In genomic region chr1:227916655-227917054, GRCh38 we compare ENCODE assay signal across 18 cellular contexts. TPM values are rescaled to one million over a fixed set of nuclear protein-coding genes. Genes with fewer than 3 reads are reported as not detected.
A peak's percentile ranks its signal among the peaks of the same experiment; 100 is the strongest.
DNase-seq lines count a peak whose midpoint lies in the region; ATAC-seq and TF ChIP-seq lines count a peak whose summit lies in the region.
"Had no signal": no experiment of that assay in that cellular context is flagged by ENCODE, and none has a peak within 500 bp of the region (broad histone marks: within the 10 kb centered on the region; RNA-seq: fewer than 3 reads in every experiment).

No MANE protein-coding gene starts in this region.

- H3K4me1 Mint-ChIP-seq in chondrocyte (ENCODE audit: low read depth): peaks cover 6% of the 10 kb centered on the region
- H3K4me1 Mint-ChIP-seq in neural crest cell: peaks cover 48% of the 10 kb centered on the region
- H3K4me1 Mint-ChIP-seq in nephron progenitor cell: peaks cover 71% of the 10 kb centered on the region

- TF ChIP-seq CTCF in RWPE1 (conservative IDR thresholded peaks at IDR 0.05; ENCODE audit: low read depth) (no peak), chondrocyte (IDR thresholded peaks at IDR 0.05) (no peak), neural crest cell (conservative IDR thresholded peaks at IDR 0.05) (no peak), nephron progenitor cell (IDR thresholded peaks at IDR 0.05) (no peak)

- no peaks in the 10 kb centered on the region for H3K27me3 Mint-ChIP-seq in chondrocyte (ENCODE audit: low read depth)
- no peaks in the 10 kb centered on the region for H3K27me3 Mint-ChIP-seq in neural crest cell (ENCODE audit: low read depth)
- H3K27me3 Mint-ChIP-seq in nephron progenitor cell (ENCODE audit: low read depth, poor library complexity): peaks cover 11% of the 10 kb centered on the region

- H3K9me3 Mint-ChIP-seq in chondrocyte (ENCODE audit: low read depth): no peaks in the 10 kb centered on the region
- no peaks in the 10 kb centered on the region for H3K9me3 Mint-ChIP-seq in neural crest cell
- no peaks in the 10 kb centered on the region for H3K9me3 Mint-ChIP-seq in nephron progenitor cell
- H3K9me3 Mint-ChIP-seq: CD4-positive, CD25-positive, alpha-beta regulatory T cell had no signal

- H3K27ac ChIP-seq in RWPE1 (peak overlapping the region; percentile 22; the same call in 1 of the 2 replicates), temporal lobe (ENCODE audit: low read depth, low read length) (peak overlapping the region; percentile 15)
- H3K27ac ChIP-seq: BLaER1 had no signal

- no peak for ATAC-seq in GM21367 (IDR thresholded peaks at IDR 0.05; ENCODE audit: unreplicated experiment)
- ATAC-seq: PC-3 had no signal

- H3K4me3 Mint-ChIP-seq in chondrocyte (ENCODE audit: unreplicated experiment): no peak overlapping the region
- H3K4me3 Mint-ChIP-seq in neural crest cell: peak overlapping the region; percentile 11
- H3K4me3 Mint-ChIP-seq in nephron progenitor cell: no peak overlapping the region
- H3K4me3 Mint-ChIP-seq: CD4-positive, CD25-positive, alpha-beta regulatory T cell had no signal

- POLR2A ChIA-PET in RWPE1 (lab: Yijun Ruan, JAX; ENCODE audit: low non-redundant PET): no interaction called here

- DNase-seq in RWPE1 (ENCODE audit: low spot score) (no peak), chondrocyte (ENCODE audit: low spot score) (peak; percentile 12), neural crest cell (ENCODE audit: low read depth, low spot score) (no peak), 8988T (no peak), nephron progenitor cell (no peak)
- DNase-seq: CD4-positive, CD25-positive, alpha-beta regulatory T cell; IMR-90; KG1; MG63; NCI-H1105 treated with DMSO at 0.1 percent for 48 hours; NCI-H146; NCI-H1930; NCI-H2107; NK-92 treated with Interleukin-12 subunit alpha and Interleukin-12 subunit beta, amount 100 ng/mL, for 24 hours; PC-3 had no signal

- H3K36me3 Mint-ChIP-seq in chondrocyte (ENCODE audit: low read depth) (no peaks in the 10 kb centered on the region), neural crest cell (ENCODE audit: low read depth) (no peaks in the 10 kb centered on the region), nephron progenitor cell (ENCODE audit: low read depth) (no peaks in the 10 kb centered on the region)
- H3K36me3 Mint-ChIP-seq: CD4-positive, CD25-positive, alpha-beta regulatory T cell had no signal

- CTCF ChIA-PET in RWPE1 (lab: Yijun Ruan, JAX): no interaction called here

- H3K27ac Mint-ChIP-seq in chondrocyte (ENCODE audit: unreplicated experiment): no peak overlapping the region
- H3K27ac Mint-ChIP-seq in neural crest cell (ENCODE audit: unreplicated experiment): no peak overlapping the region
- no peak overlapping the region for H3K27ac Mint-ChIP-seq in nephron progenitor cell

RNA-seq across cellular contexts. Expression of gene WNT9A, which starts 31.1 kb away (rescaled TPM):
- 2.5 to 4.2 TPM (median 2.7 TPM) in 3 replicates for total RNA-seq in chondrocyte
- 0.48 and 0.54 TPM in 2 replicates for total RNA-seq in neural crest cell
- 2.5 TPM for total RNA-seq in temporal lobe
